19 cellular contexts compared by ENCODE assay signal in genomic region chr2:147636888-147637270, GRCh38.
DNase-seq lines count a peak whose midpoint lies in the region; FAIRE-seq and TF ChIP-seq lines count a peak whose summit lies in the region.
"Had no signal": no experiment of that assay in that cellular context is flagged by ENCODE, and none has a peak within 500 bp of the region (broad histone marks: within the 10 kb centered on the region; RNA-seq: fewer than 3 reads in every experiment).

No MANE protein-coding gene starts in this region.

- H3K4me3 ChIP-seq in MM.1S (ENCODE audit: low read length) (no peak overlapping the region), neuronal stem cell (ENCODE audit: low read length in 2 of 2) (no peak overlapping the region)
- H3K4me3 ChIP-seq: colonic mucosa, neural progenitor cell, thoracic aorta had no signal

- no peaks in the 10 kb centered on the region for H3K79me2 ChIP-seq in MM.1S (ENCODE audit: low read length)

- H3K4ac ChIP-seq in neuronal stem cell (ENCODE audit: low read length): no peak overlapping the region

- H3K36me3 ChIP-seq in MM.1S (replicated peaks; ENCODE audit: insufficient read depth, low read length) (no peaks in the 10 kb centered on the region), neuronal stem cell (replicated peaks in 1 of 2; ENCODE audit: control insufficient read depth in 2 of 2, insufficient read depth in 2 of 2, low read length in 2 of 2) (no peaks in the 10 kb centered on the region)
- H3K36me3 ChIP-seq: brain microvascular endothelial cell, colonic mucosa, neural progenitor cell, thoracic aorta had no signal

- H4K8ac ChIP-seq in neuronal stem cell (ENCODE audit: low read depth, low read length): no peak overlapping the region

- H3K27me3 ChIP-seq in MM.1S (replicated peaks; ENCODE audit: insufficient read depth, low read length) (no peaks in the 10 kb centered on the region), neuronal stem cell (ENCODE audit: control insufficient read depth in 3 of 3, insufficient read depth in 3 of 3, low read depth in 1 of 3, low read length in 3 of 3) (no peaks in the 10 kb centered on the region)
- H3K27me3 ChIP-seq: brain microvascular endothelial cell, colonic mucosa, neural progenitor cell had no signal

- H3K9me3 ChIP-seq in MM.1S (replicated peaks; ENCODE audit: insufficient read depth, low read length) (no peaks in the 10 kb centered on the region), neuronal stem cell (replicated peaks in 1 of 2; ENCODE audit: control insufficient read depth in 2 of 2, insufficient read depth in 1 of 2, low read depth in 1 of 2, low read length in 2 of 2) (peaks cover 0 to 3% of the 10 kb centered on the region in 2 donors)
- H3K9me3 ChIP-seq: colonic mucosa, thoracic aorta had no signal

- no peak overlapping the region for H3K23ac ChIP-seq in neuronal stem cell (ENCODE audit: low read depth, low read length, poor library complexity)

- no peaks in the 10 kb centered on the region for H3K9me3 Mint-ChIP-seq in dendritic cell treated with granulocyte-macrophage colony-stimulating factor and Interleukin-4, amounts not matched to agents 40 ng/mL and 50 ng/mL, for 4 days
- H3K9me3 Mint-ChIP-seq: neural progenitor cell had no signal

- H3K27me3 Mint-ChIP-seq in dendritic cell treated with granulocyte-macrophage colony-stimulating factor and Interleukin-4, amounts not matched to agents 40 ng/mL and 50 ng/mL, for 4 days: no peaks in the 10 kb centered on the region
- H3K27me3 Mint-ChIP-seq: activated naive CD8-positive, alpha-beta T cell treated with anti-CD3 and anti-CD28 coated beads, Interleukin-2, amount 10 ng/mL, durations not matched to agents 7 days and 5 days had no signal

- H3K4me1 Mint-ChIP-seq in dendritic cell treated with granulocyte-macrophage colony-stimulating factor and Interleukin-4, amounts not matched to agents 40 ng/mL and 50 ng/mL, for 4 days (ENCODE audit: low read depth): peaks cover 19% of the 10 kb centered on the region
- H3K4me1 Mint-ChIP-seq: neural progenitor cell had no signal

- no peaks in the 10 kb centered on the region for H3K9me2 ChIP-seq in MM.1S (replicated peaks; ENCODE audit: insufficient read depth, low read length)

- TF ChIP-seq POLR2A in GM12892 (IDR thresholded peaks at IDR 0.05; ENCODE audit: low read depth, low read length): no peak

- H3F3A ChIP-seq in MM.1S (ENCODE audit: insufficient read depth, low read length): no peaks in the 10 kb centered on the region

- H3K18ac ChIP-seq in neuronal stem cell (ENCODE audit: low read length): no peak overlapping the region

- no peak overlapping the region for H2BK15ac ChIP-seq in neuronal stem cell (ENCODE audit: low read length)

- peak overlapping the region; percentile 14 for H3K4me3 Mint-ChIP-seq in dendritic cell treated with granulocyte-macrophage colony-stimulating factor and Interleukin-4, amounts not matched to agents 40 ng/mL and 50 ng/mL, for 4 days
- H3K4me3 Mint-ChIP-seq: activated naive CD8-positive, alpha-beta T cell treated with anti-CD3 and anti-CD28 coated beads, Interleukin-2, amount 10 ng/mL, durations not matched to agents 7 days and 5 days; neural progenitor cell had no signal

- H3K4me1 ChIP-seq in MM.1S (ENCODE audit: low read length) (no peaks in the 10 kb centered on the region; the same call in 1 of the 2 replicates), neuronal stem cell (ENCODE audit: control insufficient read depth in 2 of 2, insufficient read depth in 1 of 2, low read depth in 1 of 2, low read length in 2 of 2) (no peaks in the 10 kb centered on the region)
- H3K4me1 ChIP-seq: neural progenitor cell had no signal

- no peak for TF ChIP-seq CTCF in MM.1S (IDR thresholded peaks at IDR 0.05; ENCODE audit: low read length)

- intact Hi-C loops in dendritic cell treated with granulocyte-macrophage colony-stimulating factor and Interleukin-4, amounts not matched to agents 40 ng/mL and 50 ng/mL, for 4 days (cut with micrococcal nuclease): loop anchor here (2.0 to 10.0 kb wide), 3 partner anchors 52 to 278 kb away; no protein-coding TSS in a partner anchor
- intact Hi-C loops in posterior vena cava (cut with DNase I): no loop called here

- H3K36me3 Mint-ChIP-seq in dendritic cell treated with granulocyte-macrophage colony-stimulating factor and Interleukin-4, amounts not matched to agents 40 ng/mL and 50 ng/mL, for 4 days (ENCODE audit: low read depth): no peaks in the 10 kb centered on the region
- H3K36me3 Mint-ChIP-seq: activated naive CD8-positive, alpha-beta T cell treated with anti-CD3 and anti-CD28 coated beads, Interleukin-2, amount 10 ng/mL, durations not matched to agents 7 days and 5 days; neural progenitor cell had no signal

- no peak overlapping the region for H2AK5ac ChIP-seq in neuronal stem cell (ENCODE audit: low read depth, low read length)

- no CpG with 5 or more reads among the region's 2 CpGs for WGBS in neuronal stem cell (ENCODE audit: extremely low coverage in 2 of 2, insufficient read length in 2 of 2, insufficient replicate concordance in 1 of 2), 2 donors

- H3K27ac ChIP-seq in MM.1S (ENCODE audit: low read length) (no peak overlapping the region), neuronal stem cell (replicated peaks; ENCODE audit: low read length) (no peak overlapping the region)
- H3K27ac ChIP-seq: brain microvascular endothelial cell, colonic mucosa, neural progenitor cell, thoracic aorta had no signal

- H3K4me2 ChIP-seq in MM.1S (ENCODE audit: low read depth, low read length) (no peak overlapping the region), neuronal stem cell (ENCODE audit: insufficient read depth, low read length, poor library complexity, severe bottlenecking) (no peak overlapping the region)
- H3K4me2 ChIP-seq: neural progenitor cell had no signal

- H4K91ac ChIP-seq in neuronal stem cell (ENCODE audit: low read depth, low read length, poor library complexity): no peak overlapping the region

- no peak overlapping the region for H3K14ac ChIP-seq in neuronal stem cell (ENCODE audit: low read length)

- no peak overlapping the region for H2BK5ac ChIP-seq in neuronal stem cell (ENCODE audit: low read length)

- H2AFZ ChIP-seq in MM.1S (ENCODE audit: low read length) (no peak overlapping the region), neuronal stem cell (ENCODE audit: low read length) (peak overlapping the region; percentile 17)
- H2AFZ ChIP-seq: neural progenitor cell had no signal

- DNase-seq in GM12892 (ENCODE audit: insufficient read length) (no peak), MM.1S (peak; percentile 39), neuronal stem cell (ENCODE audit: low spot score) (no peak), posterior vena cava (ENCODE audit: low spot score) (no peak), frontal cortex (ENCODE audit: low spot score in 2 of 2) (no peak), hepatic stellate cell (ENCODE audit: low spot score) (no peak), NCI-H1436 treated with DMSO at 0.1 percent for 48 hours (lab: John Stamatoyannopoulos, UW) (no peak)
- DNase-seq: activated CD4-positive, alpha-beta T cell treated with anti-CD3 and anti-CD28 coated beads for 1 hour; activated naive CD8-positive, alpha-beta T cell treated with anti-CD3 and anti-CD28 coated beads, Interleukin-2, amount 10 ng/mL, durations not matched to agents 7 days and 5 days; brain microvascular endothelial cell; colonic mucosa; GOT3; kidney; NCI-H1694; RPMI8226; stimulated activated CD4-positive, alpha-beta T cell treated with anti-CD3 and anti-CD28 coated beads, Interleukin-15, amount 100 ng/mL, for 24 hours had no signal

- no peaks in the 10 kb centered on the region for H4K20me1 ChIP-seq in MM.1S (ENCODE audit: insufficient read depth, low read length)

- H2BK120ac ChIP-seq in neuronal stem cell (ENCODE audit: low read depth, low read length): no peak overlapping the region

- peak; percentile 21 for FAIRE-seq in GM12892 (lab: Jason Lieb, UNC)
- FAIRE-seq in frontal cortex (lab: Jason Lieb, UNC): no peak
- FAIRE-seq: kidney had no signal

- H3K27ac Mint-ChIP-seq in dendritic cell treated with granulocyte-macrophage colony-stimulating factor and Interleukin-4, amounts not matched to agents 40 ng/mL and 50 ng/mL, for 4 days: peak overlapping the region; percentile 71
- H3K27ac Mint-ChIP-seq: activated naive CD8-positive, alpha-beta T cell treated with anti-CD3 and anti-CD28 coated beads, Interleukin-2, amount 10 ng/mL, durations not matched to agents 7 days and 5 days; neural progenitor cell had no signal

- H3K9ac ChIP-seq in MM.1S (ENCODE audit: low read length) (no peak overlapping the region), neuronal stem cell (ENCODE audit: low read depth, low read length, poor library complexity) (no peak overlapping the region)
- H3K9ac ChIP-seq: neural progenitor cell had no signal

- no peaks in the 10 kb centered on the region for H3K79me1 ChIP-seq in neuronal stem cell (ENCODE audit: low read depth, low read length)

- H2BK12ac ChIP-seq in neuronal stem cell (ENCODE audit: low read length): no peak overlapping the region
